In the genomic region with DNA sequence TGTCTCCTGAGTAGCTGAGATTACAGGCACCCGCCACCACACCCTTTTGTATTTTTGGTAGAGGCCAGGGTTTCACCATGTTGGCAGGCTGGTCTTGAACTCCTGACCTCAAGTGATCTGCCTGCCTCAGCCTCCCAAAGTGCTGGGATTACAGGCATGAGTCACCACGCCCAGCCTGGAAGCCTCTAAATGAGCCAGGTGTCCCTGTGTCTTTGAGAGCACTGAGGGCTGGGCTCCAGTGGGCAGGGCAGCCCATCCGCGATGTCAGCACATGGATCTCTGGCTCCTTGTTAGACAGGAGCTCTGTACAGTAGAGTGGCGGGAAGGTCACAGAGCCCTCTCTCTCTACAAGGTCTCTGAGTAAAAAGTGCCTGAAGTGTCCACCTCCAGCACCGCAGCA, we compare ENCODE assay signal across 16 cellular contexts.
DNase-seq lines count a peak whose midpoint lies in the region; ATAC-seq and TF ChIP-seq lines count a peak whose summit lies in the region.
"Had no signal": no experiment of that assay in that cellular context is flagged by ENCODE, and none has a peak within 500 bp of the region (broad histone marks: within the 10 kb centered on the region; RNA-seq: fewer than 3 reads in every experiment).

No MANE protein-coding gene starts in this region.

- H3K36me3 ChIP-seq in prostate gland = no peaks in the 10 kb centered on the region
- H3K36me3 ChIP-seq: Peyer's patch had no signal

- no peaks in the 10 kb centered on the region for H3K27me3 ChIP-seq in prostate gland (replicated peaks; ENCODE audit: insufficient read depth)
- H3K27me3 ChIP-seq: Peyer's patch had no signal

- intact Hi-C loops in CD14-positive monocyte (cut with micrococcal nuclease) (no loop called here), prostate gland (cut with DNase I) (loop anchor here (10.0 kb wide), 1 partner anchor 87 kb away; no protein-coding TSS in a partner anchor)

- H3K9me3 Mint-ChIP-seq in CD14-positive monocyte = no peaks in the 10 kb centered on the region
- H3K9me3 Mint-ChIP-seq in naive B cell = peaks cover 0 to 4% (median 0%) of the 10 kb centered on the region in 7 donors

- in situ Hi-C loops in G401 (cut with HindIII; ENCODE audit: low sequenced_read_pairs) = no loop called here

- no peak overlapping the region for H3K27ac ChIP-seq in prostate gland
- H3K27ac ChIP-seq: C4-2B, Peyer's patch had no signal

- H3K9me3 ChIP-seq in prostate gland = no peaks in the 10 kb centered on the region
- H3K9me3 ChIP-seq: Peyer's patch had no signal

- DNase-seq in DMS153 (lab: John Stamatoyannopoulos, UW) (peak; percentile 56), DMS153 treated with DMSO at 0.1 percent for 48 hours (lab: John Stamatoyannopoulos, UW; ENCODE audit: unreplicated experiment) (no peak), CD14-positive monocyte (ENCODE audit: low spot score) (peak; percentile 22), NCI-H69 (lab: John Stamatoyannopoulos, UW) (peak; percentile 43), naive B cell (no peak), prostate gland (ENCODE audit: low spot score) (no peak), G401 (ENCODE audit: low spot score) (no peak)
- DNase-seq: 8988T, DND-41, NCI-H187 treated with DMSO at 0.1 percent for 48 hours, NCI-H226, NCI-H774, Peyer's patch, SIG-M5 had no signal

- no peak overlapping the region for H3K4me3 ChIP-seq in prostate gland
- H3K4me3 ChIP-seq: Peyer's patch had no signal

- WGBS in prostate gland = 93% methylated on average over 6 of the region's 6 CpGs

- H3K4me3 Mint-ChIP-seq in CD14-positive monocyte (no peak overlapping the region), naive B cell (peak overlapping the region in 6 of 8 donors; percentile 25 to 79 (median 54))

- H3K36me3 Mint-ChIP-seq in CD14-positive monocyte (no peaks in the 10 kb centered on the region), naive B cell (no peaks in the 10 kb centered on the region)

- TF ChIP-seq CTCF in CD14-positive monocyte (IDR thresholded peaks at IDR 0.05) (no peak), prostate gland (IDR thresholded peaks at IDR 0.05) (no peak)

- ATAC-seq in naive B cell (ENCODE audit: low read depth in 2 of 2) (no peak), HG02970 (IDR thresholded peaks at IDR 0.05; ENCODE audit: low FRiP score, unreplicated experiment) (no peak)

- TF ChIP-seq POLR2A in prostate gland (IDR thresholded peaks at IDR 0.05) = no peak

- H3K27ac Mint-ChIP-seq in CD14-positive monocyte = no peak overlapping the region
- peak overlapping the region in 5 of 6 donors; percentile 80 to 96 (median 86) for H3K27ac Mint-ChIP-seq in naive B cell

- H3K4me1 Mint-ChIP-seq in CD14-positive monocyte (peaks cover 18% of the 10 kb centered on the region), naive B cell (peaks cover 33 to 49% (median 47%) of the 10 kb centered on the region in 3 donors)

- no peaks in the 10 kb centered on the region for H3K4me1 ChIP-seq in prostate gland (replicated peaks)

- peaks cover 2 to 5% (median 5%) of the 10 kb centered on the region in 3 donors for H3K27me3 Mint-ChIP-seq in CD14-positive monocyte (ENCODE audit: low read depth in 3 of 3)
- no peaks in the 10 kb centered on the region for H3K27me3 Mint-ChIP-seq in naive B cell

Comparison
In these comparisons a context has a peak if more than half of its experiments do, and no peak if none do; other contexts are left out.
1. DNase-seq: peak in DMS153 (single experiment), CD14-positive monocyte (single experiment) and NCI-H69 (single experiment); none in DMS153 treated with DMSO at 0.1 percent for 48 hours (single experiment), naive B cell (single experiment), prostate gland (single experiment) and G401 (single experiment).
2. H3K27ac Mint-ChIP-seq: peak in naive B cell (5 of 6); none in CD14-positive monocyte (0 of 7).
3. H3K4me3 Mint-ChIP-seq: peak in naive B cell (6 of 8); none in CD14-positive monocyte (0 of 2).